8 cellular contexts compared by ENCODE assay signal in the genomic region with DNA sequence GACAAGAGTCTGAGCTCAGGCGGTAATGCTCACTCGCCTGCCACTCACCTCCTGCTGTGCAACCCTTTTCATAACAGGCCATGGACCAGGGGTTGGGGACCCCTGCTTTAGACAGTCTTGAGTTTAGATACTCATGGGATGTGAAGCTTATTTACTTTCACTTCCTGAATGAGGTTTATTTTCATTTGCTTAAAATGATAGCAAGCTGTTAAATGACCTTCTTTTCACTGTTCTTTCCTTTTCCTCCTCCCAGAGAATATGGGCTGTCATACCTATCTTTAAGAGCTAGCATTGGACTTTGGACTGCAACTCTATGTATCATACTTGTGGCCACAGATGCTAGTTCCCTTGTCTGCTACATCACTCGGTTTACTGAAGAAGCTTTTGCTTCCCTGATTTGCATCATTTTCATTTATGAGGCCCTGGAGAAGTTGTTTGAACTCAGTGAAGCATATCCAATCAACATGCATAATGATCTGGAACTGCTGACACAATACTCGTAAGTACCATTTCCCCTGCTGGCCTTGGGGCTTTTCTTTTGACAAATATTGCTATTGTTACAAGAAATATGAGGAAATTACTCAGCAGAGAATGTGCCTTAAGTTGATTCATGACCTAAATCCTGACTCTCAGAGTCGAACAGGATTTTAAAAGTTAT.
DNase-seq lines count a peak whose midpoint lies in the region; ATAC-seq, FAIRE-seq and TF ChIP-seq lines count a peak whose summit lies in the region.

No MANE protein-coding gene starts in this region.

- in situ Hi-C loops in GM12878 (cut with MboI): no loop called here

- ATAC-seq in HG02610 (IDR thresholded peaks at IDR 0.05; ENCODE audit: unreplicated experiment) (peak; percentile 93), GM12878 (peak; percentile 94)

- no peak overlapping the region for H3K9ac ChIP-seq in GM12878 (ENCODE audit: control insufficient read depth, insufficient read depth, low read length)

- SMC1A ChIA-PET in GM12878 (lab: Charles Lee; ENCODE audit: uncharacterized antibody, unreplicated experiment): interaction anchor here (0.6 to 1.2 kb wide), 8 partner anchors 11 to 318 kb away, joined by 3 to 6 read pairs (median 3); no protein-coding TSS in a partner anchor

- TF ChIP-seq POLR2A in GM12878 (IDR thresholded peaks at IDR 0.05; ENCODE audit: low read depth, low read length): no peak
- no peak for TF ChIP-seq POLR2A in Peyer's patch (IDR thresholded peaks at IDR 0.05)

- intact Hi-C loops in GM12878 (cut with micrococcal nuclease; ENCODE audit: unreplicated experiment): no loop called here

- peaks cover 3% of the 10 kb centered on the region for H3K9me3 Mint-ChIP-seq in activated T-cell treated with anti-CD3 and anti-CD28 coated beads, Interleukin-2, amount 50 U/mL, for 24 hours

- no peak for TF ChIP-seq RAD21 in GM12878 (IDR thresholded peaks at IDR 0.05; ENCODE audit: insufficient read depth, low read depth, low read length)

- H3K36me3 ChIP-seq in GM12878 (ENCODE audit: control insufficient read depth in 2 of 2, insufficient read depth in 2 of 2, low read length in 1 of 2): no peaks in the 10 kb centered on the region
- H3K36me3 ChIP-seq in Peyer's patch: no peaks in the 10 kb centered on the region

- H3K4me3 Mint-ChIP-seq in activated T-cell treated with anti-CD3 and anti-CD28 coated beads, Interleukin-2, amount 50 U/mL, for 24 hours: no peak overlapping the region

- RAD21 ChIA-PET in GM12878 (lab: Charles Lee; ENCODE audit: unreplicated experiment): interaction anchor here (0.7 to 1.2 kb wide), 4 partner anchors 36 to 221 kb away, joined by 3 read pairs; no protein-coding TSS in a partner anchor

- FAIRE-seq in GM12878 (lab: Jason Lieb, UNC): no peak

- peaks cover 8% of the 10 kb centered on the region; the same call in 1 of the 2 replicates for H3K4me1 ChIP-seq in GM12878 (ENCODE audit: control insufficient read depth, insufficient read depth, low read length)
- H3K4me1 ChIP-seq in Peyer's patch: no peaks in the 10 kb centered on the region

- peak overlapping the region; percentile 75 for H3K4me2 ChIP-seq in GM12878 (ENCODE audit: control insufficient read depth, insufficient read depth)

- H3K79me2 ChIP-seq in GM12878 (ENCODE audit: control insufficient read depth, insufficient read depth, low read length): no peaks in the 10 kb centered on the region

- no peaks in the 10 kb centered on the region for H3K27me3 Mint-ChIP-seq in activated T-cell treated with anti-CD3 and anti-CD28 coated beads, Interleukin-2, amount 50 U/mL, for 24 hours

- CTCF ChIA-PET in GM12878 (lab: Yijun Ruan, JAX): interaction anchor here (0.8 to 1.2 kb wide), 2 partner anchors 41 to 47 kb away, joined by 3 to 5 read pairs; no protein-coding TSS in a partner anchor

- peak overlapping the region; percentile 66 for H3K27ac Mint-ChIP-seq in activated T-cell treated with anti-CD3 and anti-CD28 coated beads, Interleukin-2, amount 50 U/mL, for 24 hours

- no peak overlapping the region for H3K27ac ChIP-seq in GM12878 (ENCODE audit: control insufficient read depth, insufficient read depth)
- H3K27ac ChIP-seq in Peyer's patch: no peak overlapping the region

- no peaks in the 10 kb centered on the region for H3K36me3 Mint-ChIP-seq in activated T-cell treated with anti-CD3 and anti-CD28 coated beads, Interleukin-2, amount 50 U/mL, for 24 hours (ENCODE audit: low read depth)

- H3K27me3 ChIP-seq in GM12878 (replicated peaks in 1 of 2; ENCODE audit: control insufficient read depth in 2 of 2, insufficient read depth in 2 of 2, low read length in 1 of 2) (no peaks in the 10 kb centered on the region), Peyer's patch (no peaks in the 10 kb centered on the region)

- H2AFZ ChIP-seq in GM12878 (ENCODE audit: control insufficient read depth, low read depth, low read length): peak overlapping the region; percentile 55; the same call in 1 of the 2 replicates

- H3K9me3 ChIP-seq in GM12878 (replicated peaks; ENCODE audit: control insufficient read depth, insufficient read depth, low read length): no peaks in the 10 kb centered on the region
- H3K9me3 ChIP-seq in Peyer's patch: no peaks in the 10 kb centered on the region

- TF ChIP-seq CTCF in GM12878 (IDR thresholded peaks at IDR 0.05 in 2 of 3, conservative IDR thresholded peaks at IDR 0.05 in 1 of 3; ENCODE audit: control insufficient read depth in 2 of 3, extremely low read depth in 1 of 3, insufficient read depth in 1 of 3, low read depth in 3 of 3, low read length in 3 of 3): no peak
- TF ChIP-seq CTCF in Peyer's patch (IDR thresholded peaks at IDR 0.05): no peak

- H3K4me1 Mint-ChIP-seq in activated T-cell treated with anti-CD3 and anti-CD28 coated beads, Interleukin-2, amount 50 U/mL, for 24 hours (ENCODE audit: low read depth): peaks cover 11% of the 10 kb centered on the region

- H3K4me3 ChIP-seq in GM12878 (no peak overlapping the region), Peyer's patch (no peak overlapping the region)

- DNase-seq in activated T-cell treated with anti-CD3 and anti-CD28 coated beads, Interleukin-2, amount 50 U/mL, for 24 hours: no peak
- DNase-seq in activated T-cell treated with anti-CD3 and anti-CD28 coated beads, Interleukin-2, amount 50 U/mL, for 1 hour: no peak
- peak; percentile 94 for DNase-seq in NCI-H1105 treated with DMSO at 0.1 percent for 48 hours (lab: John Stamatoyannopoulos, UW)
- DNase-seq in GM12878 (ENCODE audit: low read depth, low spot score): peak; percentile 62
- no peak for DNase-seq in Peyer's patch
- DNase-seq in C1 segment of cervical spinal cord (lab: John Stamatoyannopoulos, UW): no peak
- DNase-seq in GF-D8 (lab: John Stamatoyannopoulos, UW): no peak

- POLR2A ChIA-PET in GM12878 (lab: Charles Lee): no interaction called here

- WGBS in GM12878 (ENCODE audit: insufficient coverage, insufficient replicate concordance, low lambda C conversion rate, missing lambda C conversion rate): 1% methylated on average over 5 of the region's 5 CpGs

- TF ChIP-seq EP300 in GM12878 (IDR thresholded peaks at IDR 0.05; ENCODE audit: borderline replicate concordance in 1 of 2, control insufficient read depth in 1 of 2, low read depth in 2 of 2, low read length in 2 of 2): peak; percentile 61 to 69; a peak in 2 of 4 replicates

- H4K20me1 ChIP-seq in GM12878 (ENCODE audit: control insufficient read depth, insufficient read depth): no peaks in the 10 kb centered on the region

- no TSS peak for BruUV-seq in GM12878 (replicated peaks; lab: Mats Ljungman, UMichigan)

TF ChIP-seq in GM12878, 131 proteins besides CTCF, POLR2A, EP300 and RAD21 (continues in another document):
- TF ChIP-seq CBX5 (IDR thresholded peaks at IDR 0.05; ENCODE audit: low read depth) (no peak), SREBF1 (IDR thresholded peaks at IDR 0.05; ENCODE audit: low read length) (0 out of 2 replicates have a peak, but pooled peaks have one; percentile 3), NR2F1 (conservative IDR thresholded peaks at IDR 0.05) (peak; percentile 29; the same call in 1 of the 2 replicates), EZH2 (IDR thresholded peaks at IDR 0.05; ENCODE audit: borderline replicate concordance, control insufficient read depth, low read depth, low read length) (no peak), NRF1 (conservative IDR thresholded peaks at IDR 0.05; ENCODE audit: low read depth, low read length) (no peak), ZBED1 (IDR thresholded peaks at IDR 0.05; ENCODE audit: borderline replicate concordance) (no peak), TCF7 (IDR thresholded peaks at IDR 0.05; ENCODE audit: borderline replicate concordance) (no peak), HCFC1 (IDR thresholded peaks at IDR 0.05; ENCODE audit: low read length) (no peak), IKZF2 (IDR thresholded peaks at IDR 0.05) (peak; percentile 93 to 95), SIN3A (IDR thresholded peaks at IDR 0.05; ENCODE audit: low read depth, low read length) (no peak), BRCA1 (IDR thresholded peaks at IDR 0.05; ENCODE audit: low read depth, low read length) (no peak), TARDBP (IDR thresholded peaks at IDR 0.05; ENCODE audit: borderline replicate concordance) (no peak)
- TF ChIP-seq, protein P1, sequence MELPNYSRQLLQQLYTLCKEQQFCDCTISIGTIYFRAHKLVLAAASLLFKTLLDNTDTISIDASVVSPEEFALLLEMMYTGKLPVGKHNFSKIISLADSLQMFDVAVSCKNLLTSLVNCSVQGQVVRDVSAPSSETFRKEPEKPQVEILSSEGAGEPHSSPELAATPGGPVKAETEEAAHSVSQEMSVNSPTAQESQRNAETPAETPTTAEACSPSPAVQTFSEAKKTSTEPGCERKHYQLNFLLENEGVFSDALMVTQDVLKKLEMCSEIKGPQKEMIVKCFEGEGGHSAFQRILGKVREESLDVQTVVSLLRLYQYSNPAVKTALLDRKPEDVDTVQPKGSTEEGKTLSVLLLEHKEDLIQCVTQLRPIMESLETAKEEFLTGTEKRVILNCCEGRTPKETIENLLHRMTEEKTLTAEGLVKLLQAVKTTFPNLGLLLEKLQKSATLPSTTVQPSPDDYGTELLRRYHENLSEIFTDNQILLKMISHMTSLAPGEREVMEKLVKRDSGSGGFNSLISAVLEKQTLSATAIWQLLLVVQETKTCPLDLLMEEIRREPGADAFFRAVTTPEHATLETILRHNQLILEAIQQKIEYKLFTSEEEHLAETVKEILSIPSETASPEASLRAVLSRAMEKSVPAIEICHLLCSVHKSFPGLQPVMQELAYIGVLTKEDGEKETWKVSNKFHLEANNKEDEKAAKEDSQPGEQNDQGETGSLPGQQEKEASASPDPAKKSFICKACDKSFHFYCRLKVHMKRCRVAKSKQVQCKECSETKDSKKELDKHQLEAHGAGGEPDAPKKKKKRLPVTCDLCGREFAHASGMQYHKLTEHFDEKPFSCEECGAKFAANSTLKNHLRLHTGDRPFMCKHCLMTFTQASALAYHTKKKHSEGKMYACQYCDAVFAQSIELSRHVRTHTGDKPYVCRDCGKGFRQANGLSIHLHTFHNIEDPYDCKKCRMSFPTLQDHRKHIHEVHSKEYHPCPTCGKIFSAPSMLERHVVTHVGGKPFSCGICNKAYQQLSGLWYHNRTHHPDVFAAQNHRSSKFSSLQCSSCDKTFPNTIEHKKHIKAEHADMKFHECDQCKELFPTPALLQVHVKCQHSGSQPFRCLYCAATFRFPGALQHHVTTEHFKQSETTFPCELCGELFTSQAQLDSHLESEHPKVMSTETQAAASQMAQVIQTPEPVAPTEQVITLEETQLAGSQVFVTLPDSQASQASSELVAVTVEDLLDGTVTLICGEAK (IDR thresholded peaks at IDR 0.05; ENCODE audit: borderline replicate concordance): no peak

Comparison
In these comparisons a context has a peak if more than half of its experiments do, and no peak if none do; other contexts are left out.
1. DNase-seq: peak in NCI-H1105 treated with DMSO at 0.1 percent for 48 hours (single experiment) and GM12878 (single experiment); none in activated T-cell treated with anti-CD3 and anti-CD28 coated beads, Interleukin-2, amount 50 U/mL, for 24 hours (single experiment), activated T-cell treated with anti-CD3 and anti-CD28 coated beads, Interleukin-2, amount 50 U/mL, for 1 hour (single experiment), Peyer's patch (0 of 3), C1 segment of cervical spinal cord (0 of 14) and GF-D8 (single experiment).